ENCODE assay signal across 27 cellular contexts in the genomic region with DNA sequence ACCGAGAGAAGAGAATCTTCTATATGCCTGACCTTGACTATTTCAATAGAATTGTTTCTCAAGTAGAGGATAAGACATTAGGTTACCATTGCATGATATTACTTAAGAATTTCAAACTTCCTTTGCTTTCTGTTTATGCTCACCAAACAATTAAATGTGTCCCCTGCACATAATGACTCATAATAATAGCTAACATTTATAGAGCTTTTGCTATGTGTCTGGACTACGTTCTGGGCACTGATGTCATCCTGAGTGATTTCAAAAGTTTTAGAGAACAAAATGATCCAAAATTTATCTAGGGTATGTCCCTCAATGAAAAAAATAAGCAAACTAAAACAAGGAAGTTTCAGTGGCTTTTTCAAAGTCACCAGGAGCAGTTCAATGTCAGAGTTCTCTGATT. TPM values are rescaled to one million over a fixed set of nuclear protein-coding genes. Genes with fewer than 3 reads are reported as not detected.
DNase-seq lines count a peak whose midpoint lies in the region; ATAC-seq, FAIRE-seq and TF ChIP-seq lines count a peak whose summit lies in the region.
"Had no signal": no experiment of that assay in that cellular context is flagged by ENCODE, and none has a peak within 500 bp of the region (broad histone marks: within the 10 kb centered on the region; RNA-seq: fewer than 3 reads in every experiment).

No MANE protein-coding gene starts in this region.

- POLR2A ChIA-PET in MCF 10A (lab: Yijun Ruan, JAX) = interaction anchor here (0.7 to 2.1 kb wide), 3 partner anchors 32 to 114 kb away, joined by 3 to 7 read pairs (median 6); no protein-coding TSS in a partner anchor
- POLR2A ChIA-PET in PC-3 (lab: Charles Lee; ENCODE audit: unreplicated experiment) = no interaction called here

- H3K36me3 Mint-ChIP-seq in MCF 10A (ENCODE audit: insufficient read depth, unreplicated experiment) = no peaks in the 10 kb centered on the region
- H3K36me3 Mint-ChIP-seq: naive thymus-derived CD4-positive, alpha-beta T cell; type B pancreatic cell had no signal

- peak; percentile 89 for ATAC-seq in PC-3
- no peak for ATAC-seq in GM21786 (IDR thresholded peaks at IDR 0.05; ENCODE audit: unreplicated experiment)
- ATAC-seq: naive thymus-derived CD4-positive, alpha-beta T cell; stimulated activated naive CD8-positive, alpha-beta T cell treated with anti-CD3 and anti-CD28 coated beads, Interleukin-15, amount 100 ng/mL, for 72 hours had no signal

- BruUV-seq in MCF 10A (replicated peaks; lab: Mats Ljungman, UMichigan) (no TSS peak), PC-3 (replicated peaks; lab: Mats Ljungman, UMichigan) (no TSS peak)

- no peaks in the 10 kb centered on the region for H3K27me3 Mint-ChIP-seq in MCF 10A (ENCODE audit: insufficient read depth, unreplicated experiment)
- H3K27me3 Mint-ChIP-seq: activated CD4-positive, alpha-beta T cell treated with anti-CD3 and anti-CD28 coated beads, Interleukin-2, amount 10 ng/mL, durations not matched to agents 7 days and 5 days; naive thymus-derived CD4-positive, alpha-beta T cell; stimulated activated naive CD8-positive, alpha-beta T cell treated with anti-CD3 and anti-CD28 coated beads, Interleukin-15, amount 100 ng/mL, for 72 hours had no signal

- no peak overlapping the region for H3K4me3 ChIP-seq in breast epithelium
- H3K4me3 ChIP-seq in PC-3 (ENCODE audit: low read length) = no peak overlapping the region
- no peak overlapping the region for H3K4me3 ChIP-seq in subcutaneous abdominal adipose tissue (ENCODE audit: low read depth in 1 of 5, low read length in 5 of 5)
- H3K4me3 ChIP-seq: adrenal gland, esophagus muscularis mucosa, sigmoid colon had no signal

- no peaks in the 10 kb centered on the region for H3K9me2 ChIP-seq in PC-3 (replicated peaks; ENCODE audit: low read length)

- H4K20me1 ChIP-seq in PC-3 (ENCODE audit: low read length) = no peaks in the 10 kb centered on the region

- no peak overlapping the region for H3K9ac ChIP-seq in PC-3 (ENCODE audit: low read length)
- H3K9ac ChIP-seq in subcutaneous abdominal adipose tissue (ENCODE audit: low read length in 5 of 5) = no peak overlapping the region

- TF ChIP-seq POLR2A in breast epithelium (IDR thresholded peaks at IDR 0.05) = no peak

- intact Hi-C loops in MCF 10A (cut with micrococcal nuclease) = no loop called here
- intact Hi-C loops in breast epithelium (cut with DNase I; ENCODE audit: low total_unique reads) = no loop called here
- intact Hi-C loops in PC-3 (cut with micrococcal nuclease) = no loop called here

- H3F3A ChIP-seq in PC-3 (ENCODE audit: low read length, unreplicated experiment) = no peaks in the 10 kb centered on the region

- H3K9me3 Mint-ChIP-seq in MCF 10A (ENCODE audit: unreplicated experiment) = no peaks in the 10 kb centered on the region
- H3K9me3 Mint-ChIP-seq: stimulated activated naive CD8-positive, alpha-beta T cell treated with anti-CD3 and anti-CD28 coated beads, Interleukin-15, amount 100 ng/mL, for 72 hours; T-helper 1 cell treated with Interleukin-12 subunit alpha and Interleukin-12 subunit beta and Interleukin-4 antibody, amounts not matched to agents 30 μg/mL and 1 μg/mL, for 36 hours; type B pancreatic cell had no signal

- no peaks in the 10 kb centered on the region for H3K79me2 ChIP-seq in PC-3 (ENCODE audit: low read length)

- no peak overlapping the region for H3K4me2 ChIP-seq in PC-3 (ENCODE audit: low read length)

- peaks cover 5% of the 10 kb centered on the region for H3K4me1 Mint-ChIP-seq in MCF 10A (ENCODE audit: insufficient read depth, unreplicated experiment)
- H3K4me1 Mint-ChIP-seq: activated CD4-positive, alpha-beta T cell treated with anti-CD3 and anti-CD28 coated beads, Interleukin-2, amount 10 ng/mL, durations not matched to agents 7 days and 5 days; naive thymus-derived CD4-positive, alpha-beta T cell; stimulated activated naive CD8-positive, alpha-beta T cell treated with anti-CD3 and anti-CD28 coated beads, Interleukin-15, amount 100 ng/mL, for 72 hours had no signal

- H3K36me3 ChIP-seq in breast epithelium (no peaks in the 10 kb centered on the region), PC-3 (ENCODE audit: low read depth, low read length) (no peaks in the 10 kb centered on the region), subcutaneous abdominal adipose tissue (ENCODE audit: control insufficient read depth in 5 of 5, insufficient read depth in 5 of 5, low read length in 5 of 5) (no peaks in the 10 kb centered on the region)
- H3K36me3 ChIP-seq: adrenal gland, esophagus muscularis mucosa, sigmoid colon had no signal

- CTCF ChIA-PET in MCF 10A (lab: Yijun Ruan, JAX) (interaction anchor here (0.7 kb wide), 1 partner anchor 258 kb away, joined by 3 read pairs; no protein-coding TSS in a partner anchor), PC-3 (lab: Charles Lee) (no interaction called here)

- peak; percentile 59 for DNase-seq in MCF 10A (ENCODE audit: unreplicated experiment)
- no peak for DNase-seq in breast epithelium (ENCODE audit: low spot score in 2 of 2)
- DNase-seq in PC-3 = peak; percentile 53
- DNase-seq in fibroblast of the conjunctiva (ENCODE audit: low read depth) = peak; percentile 1
- no peak for DNase-seq in D721Med (ENCODE audit: insufficient read length, low spot score)
- DNase-seq in HK-2 (ENCODE audit: unreplicated experiment) = no peak
- DNase-seq: 8988T; activated CD4-positive, alpha-beta T cell treated with anti-CD3 and anti-CD28 coated beads, Interleukin-2, amount 10 ng/mL, durations not matched to agents 7 days and 5 days; activated effector memory CD4-positive, alpha-beta T cell treated with Interleukin-2 at 50 U/mL for 16 hours; adrenal gland; C1 segment of cervical spinal cord; effector CD8-positive, alpha-beta T cell; Karpas-422; mammary epithelial cell; naive thymus-derived CD4-positive, alpha-beta T cell; NCI-H1105; NCI-H524 treated with DMSO at 0.1 percent for 48 hours; sigmoid colon; stimulated activated CD4-positive, alpha-beta T cell treated with anti-CD3 and anti-CD28 coated beads, Interleukin-2, amount 100 ng/mL, for 24 hours; stimulated activated naive CD8-positive, alpha-beta T cell treated with anti-CD3 and anti-CD28 coated beads, Interleukin-15, amount 100 ng/mL, for 72 hours had no signal

- peak overlapping the region; percentile 88 for H3K27ac Mint-ChIP-seq in MCF 10A (ENCODE audit: low read depth, unreplicated experiment)
- H3K27ac Mint-ChIP-seq: activated CD4-positive, alpha-beta T cell treated with anti-CD3 and anti-CD28 coated beads, Interleukin-2, amount 10 ng/mL, durations not matched to agents 7 days and 5 days; naive thymus-derived CD4-positive, alpha-beta T cell; stimulated activated naive CD8-positive, alpha-beta T cell treated with anti-CD3 and anti-CD28 coated beads, Interleukin-15, amount 100 ng/mL, for 72 hours; T-helper 1 cell treated with Interleukin-12 subunit alpha and Interleukin-12 subunit beta and Interleukin-4 antibody, amounts not matched to agents 30 μg/mL and 1 μg/mL, for 36 hours; type B pancreatic cell had no signal

- no peak for TF ChIP-seq CTCF in MCF 10A (IDR thresholded peaks at IDR 0.05; ENCODE audit: unreplicated experiment)
- no peak for TF ChIP-seq CTCF in breast epithelium (IDR thresholded peaks at IDR 0.05)
- TF ChIP-seq CTCF in PC-3 (conservative IDR thresholded peaks at IDR 0.05; ENCODE audit: low read depth, low read length) = no peak
- no peak for TF ChIP-seq CTCF in D721Med (IDR thresholded peaks at IDR 0.05; ENCODE audit: insufficient read depth, missing control alignments)

- H3K4me1 ChIP-seq in breast epithelium (no peaks in the 10 kb centered on the region), PC-3 (ENCODE audit: insufficient read depth, low read length) (peaks cover 10% of the 10 kb centered on the region; the same call in 1 of the 2 replicates), subcutaneous abdominal adipose tissue (ENCODE audit: control insufficient read depth in 5 of 5, insufficient read depth in 5 of 5, low read length in 5 of 5) (peaks cover 0 to 14% (median 12%) of the 10 kb centered on the region in 5 donors)
- H3K4me1 ChIP-seq: adrenal gland, esophagus muscularis mucosa had no signal

- no peak for FAIRE-seq in D721Med (lab: Jason Lieb, UNC)

- H3K9me3 ChIP-seq in breast epithelium (no peaks in the 10 kb centered on the region), PC-3 (ENCODE audit: low read length) (no peaks in the 10 kb centered on the region), subcutaneous abdominal adipose tissue (ENCODE audit: control insufficient read depth in 5 of 5, low read length in 5 of 5) (peaks cover 0 to under 1% (median 0%) of the 10 kb centered on the region in 5 donors)
- H3K9me3 ChIP-seq: adrenal gland, esophagus muscularis mucosa, sigmoid colon had no signal

- H3K4me3 Mint-ChIP-seq in MCF 10A (ENCODE audit: unreplicated experiment) = peak overlapping the region; percentile 30
- H3K4me3 Mint-ChIP-seq: activated CD4-positive, alpha-beta T cell treated with anti-CD3 and anti-CD28 coated beads, Interleukin-2, amount 10 ng/mL, durations not matched to agents 7 days and 5 days; naive thymus-derived CD4-positive, alpha-beta T cell; stimulated activated naive CD8-positive, alpha-beta T cell treated with anti-CD3 and anti-CD28 coated beads, Interleukin-15, amount 100 ng/mL, for 72 hours; T-helper 1 cell treated with Interleukin-12 subunit alpha and Interleukin-12 subunit beta and Interleukin-4 antibody, amounts not matched to agents 30 μg/mL and 1 μg/mL, for 36 hours; type B pancreatic cell had no signal

- no peak overlapping the region for H3K27ac ChIP-seq in breast epithelium
- no peak overlapping the region for H3K27ac ChIP-seq in PC-3 (ENCODE audit: low read length)
- H3K27ac ChIP-seq in subcutaneous abdominal adipose tissue (ENCODE audit: low read depth, low read length) = peak overlapping the region; percentile 26
- H3K27ac ChIP-seq: adrenal gland, esophagus muscularis mucosa, sigmoid colon had no signal

- no peak overlapping the region for H2AFZ ChIP-seq in PC-3 (ENCODE audit: low read length)

- H3K27me3 ChIP-seq in breast epithelium (no peaks in the 10 kb centered on the region), PC-3 (ENCODE audit: low read length) (no peaks in the 10 kb centered on the region), subcutaneous abdominal adipose tissue (ENCODE audit: control insufficient read depth in 5 of 5, insufficient read depth in 4 of 5, low read length in 5 of 5) (no peaks in the 10 kb centered on the region)
- H3K27me3 ChIP-seq: adrenal gland, esophagus muscularis mucosa, sigmoid colon had no signal

RNA-seq across cellular contexts. Expression of a gene that starts 38.8 kb away (rescaled TPM):
- total RNA-seq in MCF 10A (2022) (not detected in 2 replicates), breast epithelium (not detected), PC-3 (2014; rRNA removed) (not detected in 2 replicates)
- total RNA-seq: activated CD4-positive, alpha-beta T cell treated with anti-CD3 and anti-CD28 coated beads, Interleukin-2, amount 10 ng/mL, durations not matched to agents 7 days and 5 days; adrenal gland; esophagus muscularis mucosa; HT1080; mammary epithelial cell; naive thymus-derived CD4-positive, alpha-beta T cell; osteocyte; sigmoid colon had no signal

Comparison
In these comparisons a context has a peak if more than half of its experiments do, and no peak if none do; other contexts are left out.
1. DNase-seq: peak in MCF 10A (single experiment), PC-3 (single experiment) and fibroblast of the conjunctiva (single experiment); none in breast epithelium (0 of 2), D721Med (single experiment) and HK-2 (single experiment).